8 cellular contexts compared by ENCODE assay signal in the genomic region with DNA sequence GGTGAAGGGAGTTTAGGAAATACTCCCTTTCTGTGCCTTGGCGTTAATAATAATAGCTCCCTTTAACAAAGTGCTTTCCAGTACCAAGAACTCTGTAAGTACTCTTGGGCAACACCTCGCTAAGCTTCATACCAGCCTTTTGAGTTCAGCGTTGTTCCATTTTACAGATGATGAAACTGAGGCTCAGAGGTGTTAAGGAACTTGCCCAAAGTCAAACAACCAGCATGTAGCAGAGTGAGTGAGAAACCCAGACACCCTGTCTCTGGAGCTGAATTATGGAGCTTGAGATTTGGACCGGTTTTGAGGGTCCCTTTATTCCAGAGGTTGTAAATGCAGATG. TPM values are rescaled to one million over a fixed set of nuclear protein-coding genes. Genes with fewer than 3 reads are reported as not detected.
DNase-seq lines count a peak whose midpoint lies in the region; ATAC-seq, FAIRE-seq and TF ChIP-seq lines count a peak whose summit lies in the region.

No MANE protein-coding gene starts in this region.

- peak overlapping the region; percentile 99 for H3K4me3 Mint-ChIP-seq in progenitor cell of endocrine pancreas (ENCODE audit: low read depth)

- H3K36me3 ChIP-seq in ES-I3 (ENCODE audit: insufficient read depth, low read length): peaks cover 1% of the 10 kb centered on the region; the same call in 1 of the 2 replicates
- H3K36me3 ChIP-seq in esophagus squamous epithelium: peaks cover 0 to 3% (median 0%) of the 10 kb centered on the region in 3 donors

- intact Hi-C loops in esophagus squamous epithelium (cut with DNase I): no loop called here

- peaks cover 24% of the 10 kb centered on the region for H3K4me1 Mint-ChIP-seq in progenitor cell of endocrine pancreas (ENCODE audit: low read depth)

- no peaks in the 10 kb centered on the region for H3K9me3 Mint-ChIP-seq in progenitor cell of endocrine pancreas (ENCODE audit: low read depth)

- TF ChIP-seq CTCF in esophagus squamous epithelium (IDR thresholded peaks at IDR 0.05) (no peak), progenitor cell of endocrine pancreas (IDR thresholded peaks at IDR 0.05; ENCODE audit: unreplicated experiment) (no peak)

- H3K27ac ChIP-seq in esophagus squamous epithelium: peak overlapping the region; percentile 88 to 92 (median 89)

- H3K27me3 Mint-ChIP-seq in progenitor cell of endocrine pancreas: no peaks in the 10 kb centered on the region

- 31 to 35% methylated on average over 4 of the region's 4 CpGs for WGBS in esophagus squamous epithelium, 2 donors

- peak overlapping the region; percentile 90 to 97 (median 94) for H3K4me3 ChIP-seq in esophagus squamous epithelium

- TF ChIP-seq POLR2A in esophagus squamous epithelium (IDR thresholded peaks at IDR 0.05): no peak

- no peaks in the 10 kb centered on the region for H3K27me3 ChIP-seq in esophagus squamous epithelium

- peak overlapping the region; percentile 97 for H3K27ac Mint-ChIP-seq in progenitor cell of endocrine pancreas

- H3K9ac ChIP-seq in ES-I3 (ENCODE audit: low read depth, low read length): peak overlapping the region; percentile 80; the same call in 1 of the 2 replicates

- peaks cover 6% of the 10 kb centered on the region for H3K36me3 Mint-ChIP-seq in progenitor cell of endocrine pancreas (ENCODE audit: insufficient read depth)

- H3K9me3 ChIP-seq in ES-I3 (ENCODE audit: control insufficient read depth, insufficient read depth, low read length) (no peaks in the 10 kb centered on the region), esophagus squamous epithelium (no peaks in the 10 kb centered on the region)

- ATAC-seq in GM18519 (IDR thresholded peaks at IDR 0.05; ENCODE audit: low FRiP score, unreplicated experiment): no peak

- H3K4me1 ChIP-seq in ES-I3 (ENCODE audit: insufficient read depth, low read length) (no peaks in the 10 kb centered on the region), esophagus squamous epithelium (peaks cover 20 to 51% (median 39%) of the 10 kb centered on the region in 3 donors)

- no peak for FAIRE-seq in RCC 7860 (lab: Jason Lieb, UNC)

- DNase-seq in RPMI8226 (peak; percentile 9), esophagus squamous epithelium (lab: John Stamatoyannopoulos, UW) (no peak), progenitor cell of endocrine pancreas (ENCODE audit: low spot score, unreplicated experiment) (no peak), NCI-H187 treated with DMSO at 0.1 percent for 48 hours (lab: John Stamatoyannopoulos, UW) (no peak), RCC 7860 (ENCODE audit: low spot score) (no peak), H4 (ENCODE audit: low spot score) (no peak)

RNA-seq across cellular contexts. Expression of gene KATNIP, which starts 0.6 kb away (rescaled TPM):
- total RNA-seq in esophagus squamous epithelium: 10 to 100 TPM; 17.5 to 32.2 (median 25.5) TPM
- total RNA-seq in progenitor cell of endocrine pancreas: 48.1 and 48.7 TPM in 2 replicates
- 8.4 and 9.3 TPM in 2 replicates for total RNA-seq in H4 (2014; rRNA removed; shearing (Covaris generic))

RNA-seq across cellular contexts. Expression of gene GTF3C1, which starts 0.8 kb away (rescaled TPM):
- total RNA-seq in esophagus squamous epithelium (100 to 1,000 TPM in 1 of 4 donors, 10 to 100 TPM in 3; 76.5 to 171 (median 84.9) TPM), progenitor cell of endocrine pancreas (105 and 106 TPM in 2 replicates)
- 32.2 and 34.3 TPM in 2 replicates for total RNA-seq in H4 (2014; rRNA removed; shearing (Covaris generic))
